In genomic region chr7:1272136-1272535, GRCh38 we compare ENCODE assay signal across 6 cellular contexts. TPM values are rescaled to one million over a fixed set of nuclear protein-coding genes. Genes with fewer than 3 reads are reported as not detected.
"Had no signal": no experiment of that assay in that cellular context is flagged by ENCODE, and none has a peak within 500 bp of the region (broad histone marks: within the 10 kb centered on the region; RNA-seq: fewer than 3 reads in every experiment).

No MANE protein-coding gene starts in this region.

RNA-seq across cellular contexts. Expression of gene UNCX, which starts 39.5 kb away (rescaled TPM):
- total RNA-seq: GM23338, H4, H7, HFFc6, HT1080, IMR-90 had no signal
- polyA plus RNA-seq: GM23338, IMR-90 had no signal
